In genomic region chr6:90294008-90294511, GRCh38 we compare ENCODE assay signal across 9 cellular contexts. TPM values are rescaled to one million over a fixed set of nuclear protein-coding genes. Genes with fewer than 3 reads are reported as not detected.
DNase-seq lines count a peak whose midpoint lies in the region; ATAC-seq and TF ChIP-seq lines count a peak whose summit lies in the region.
"Had no signal": no experiment of that assay in that cellular context is flagged by ENCODE, and none has a peak within 500 bp of the region (broad histone marks: within the 10 kb centered on the region; RNA-seq: fewer than 3 reads in every experiment).

No MANE protein-coding gene starts in this region.

- peaks cover 46% of the 10 kb centered on the region for H3K36me3 Mint-ChIP-seq in activated T-helper 17 cell treated with anti-CD3 and anti-CD28 coated beads, Interleukin-2, amount 50 U/mL, for 72 hours (ENCODE audit: low read depth)
- H3K36me3 Mint-ChIP-seq in type B pancreatic cell, result peaks cover 11% of the 10 kb centered on the region

- no peak overlapping the region for H3K27ac ChIP-seq in left ventricle myocardium inferior (replicated peaks)
- H3K27ac ChIP-seq in lower lobe of right lung, result no peak overlapping the region

- H3K27me3 Mint-ChIP-seq in activated T-helper 17 cell treated with anti-CD3 and anti-CD28 coated beads, Interleukin-2, amount 50 U/mL, for 72 hours, result peaks cover 3% of the 10 kb centered on the region
- peaks cover 28% of the 10 kb centered on the region for H3K27me3 Mint-ChIP-seq in type B pancreatic cell

- TF ChIP-seq CTCF in left ventricle myocardium inferior (IDR thresholded peaks at IDR 0.05; ENCODE audit: borderline replicate concordance) (no peak), lower lobe of right lung (IDR thresholded peaks at IDR 0.05) (no peak), type B pancreatic cell (conservative IDR thresholded peaks at IDR 0.05) (no peak)

- peak overlapping the region; percentile 84 for H3K27ac Mint-ChIP-seq in activated T-helper 17 cell treated with anti-CD3 and anti-CD28 coated beads, Interleukin-2, amount 50 U/mL, for 72 hours
- H3K27ac Mint-ChIP-seq in type B pancreatic cell, result peak overlapping the region; percentile 3

- no peaks in the 10 kb centered on the region for H3K9me3 ChIP-seq in left ventricle myocardium inferior (replicated peaks)
- no peaks in the 10 kb centered on the region for H3K9me3 ChIP-seq in lower lobe of right lung

- H3K4me1 Mint-ChIP-seq in activated T-helper 17 cell treated with anti-CD3 and anti-CD28 coated beads, Interleukin-2, amount 50 U/mL, for 72 hours, result peaks cover 29% of the 10 kb centered on the region
- peaks cover 41% of the 10 kb centered on the region for H3K4me1 Mint-ChIP-seq in type B pancreatic cell (ENCODE audit: unreplicated experiment)

- peak overlapping the region; percentile 89 for H3K4me3 Mint-ChIP-seq in activated T-helper 17 cell treated with anti-CD3 and anti-CD28 coated beads, Interleukin-2, amount 50 U/mL, for 72 hours
- H3K4me3 Mint-ChIP-seq in type B pancreatic cell, result peak overlapping the region; percentile 93

- intact Hi-C loops in left ventricle myocardium inferior (cut with micrococcal nuclease) (loop anchor here (10.0 kb wide), 2 partner anchors 79 to 319 kb away; no protein-coding TSS in a partner anchor), left cardiac atrium (cut with DNase I) (loop anchor here (10.0 kb wide), 2 partner anchors 91 to 319 kb away; no protein-coding TSS in a partner anchor), lower lobe of right lung (cut with DNase I) (no loop called here)

- no peak for DNase-seq in left ventricle myocardium inferior
- DNase-seq in left cardiac atrium, result no peak
- DNase-seq in lower lobe of right lung, result no peak
- no peak for DNase-seq in type B pancreatic cell (ENCODE audit: extremely low spot score, unreplicated experiment)
- no peak for DNase-seq in NCI-H1930 (lab: John Stamatoyannopoulos, UW)
- DNase-seq in NCI-H82 treated with DMSO at 0.1 percent for 48 hours (lab: John Stamatoyannopoulos, UW; ENCODE audit: unreplicated experiment), result no peak

- no peaks in the 10 kb centered on the region for H3K36me3 ChIP-seq in left ventricle myocardium inferior
- H3K36me3 ChIP-seq in lower lobe of right lung, result no peaks in the 10 kb centered on the region

- no peaks in the 10 kb centered on the region for H3K9me3 Mint-ChIP-seq in activated T-helper 17 cell treated with anti-CD3 and anti-CD28 coated beads, Interleukin-2, amount 50 U/mL, for 72 hours
- H3K9me3 Mint-ChIP-seq in type B pancreatic cell, result peaks cover 3% of the 10 kb centered on the region

- ATAC-seq in left cardiac atrium (no peak), lower lobe of right lung (no peak), HG03159 (IDR thresholded peaks at IDR 0.05; ENCODE audit: unreplicated experiment) (no peak)
- no peak for ATAC-seq in activated T-helper 17 cell treated with anti-CD3 and anti-CD28 coated beads, Interleukin-2, amount 50 U/mL, for 72 hours (replicated peaks)
- ATAC-seq: Right ventricle myocardium inferior had no signal

- H3K4me3 ChIP-seq in left ventricle myocardium inferior (peak overlapping the region; percentile 90), lower lobe of right lung (peak overlapping the region; percentile 66)

- peaks cover 38% of the 10 kb centered on the region for H3K4me1 ChIP-seq in left ventricle myocardium inferior
- peaks cover 17% of the 10 kb centered on the region for H3K4me1 ChIP-seq in lower lobe of right lung

- H3K27me3 ChIP-seq in left ventricle myocardium inferior (ENCODE audit: low read depth) (no peaks in the 10 kb centered on the region), lower lobe of right lung (ENCODE audit: low read depth) (peaks cover 13% of the 10 kb centered on the region)

RNA-seq across cellular contexts. Expression of gene BACH2, which starts 2.6 kb away (rescaled TPM):
- total RNA-seq in left ventricle myocardium inferior (1.5 TPM), left cardiac atrium (1 to 10 TPM; 2.0 to 2.5 TPM), lower lobe of right lung (6.3 TPM), type B pancreatic cell (ENCODE audit: low replicate concordance) (8.5 and 33.5 TPM in 2 replicates)
- 10 to 100 TPM in 1 of 2 donors, 1 to 10 TPM in 1; 3.0 to 22.9 TPM for total RNA-seq in activated T-helper 17 cell treated with anti-CD3 and anti-CD28 coated beads, Interleukin-2, amount 50 U/mL, for 72 hours
